Comparison of ENCODE assay signal across 8 cellular contexts in the genomic region with DNA sequence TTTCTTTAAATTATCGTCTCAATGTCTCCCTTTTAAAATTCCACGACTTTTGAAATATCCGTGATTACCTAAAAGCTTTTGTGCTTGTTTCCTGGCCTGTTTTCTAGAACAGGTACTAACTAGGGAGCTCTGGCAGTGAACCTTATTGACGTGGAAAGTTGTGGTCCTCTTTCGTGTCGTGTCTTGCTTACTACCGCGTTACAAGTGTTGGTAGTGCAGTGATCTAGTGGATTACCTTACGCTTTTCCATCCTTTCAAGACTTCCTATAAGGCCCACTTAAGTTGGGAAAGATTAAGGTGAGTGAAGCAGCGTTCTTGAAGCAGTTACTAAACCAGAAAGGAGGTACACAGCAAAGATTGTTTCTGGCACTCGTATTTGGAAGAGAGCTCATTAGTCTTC. TPM values are rescaled to one million over a fixed set of nuclear protein-coding genes. Genes with fewer than 3 reads are reported as not detected.
DNase-seq lines count a peak whose midpoint lies in the region; ATAC-seq and TF ChIP-seq lines count a peak whose summit lies in the region.

No MANE protein-coding gene starts in this region.

- H3K9me3 ChIP-seq in SK-N-SH (no peaks in the 10 kb centered on the region), neuron (ENCODE audit: low read length) (no peaks in the 10 kb centered on the region)

- H3K9ac ChIP-seq in SK-N-SH = peak overlapping the region; percentile 85

- H3K27me3 ChIP-seq in SK-N-SH (ENCODE audit: insufficient read depth) (no peaks in the 10 kb centered on the region), neuron (ENCODE audit: insufficient read depth, low read length) (no peaks in the 10 kb centered on the region)

- POLR2A ChIA-PET in SK-N-SH (lab: Yijun Ruan, JAX) = no interaction called here

- WGBS in SK-N-SH (ENCODE audit: low lambda C conversion rate) = 10% methylated on average over 11 of the region's 11 CpGs

- no peak for TF ChIP-seq EP300 in SK-N-SH (IDR thresholded peaks at IDR 0.05; ENCODE audit: borderline replicate concordance in 1 of 2, low read depth in 1 of 2, low read length in 1 of 2)

- peaks cover 57% of the 10 kb centered on the region for H4K20me1 ChIP-seq in SK-N-SH (ENCODE audit: insufficient read depth)

- no peaks in the 10 kb centered on the region for H3K9me2 ChIP-seq in SK-N-SH

- DNase-seq in SK-N-SH (no peak), RKO (ENCODE audit: low spot score) (peak; percentile 43), epithelial cell of esophagus (ENCODE audit: low read depth) (peak; percentile 38), KG1 (lab: John Stamatoyannopoulos, UW) (no peak), C1 segment of cervical spinal cord (lab: John Stamatoyannopoulos, UW) (no peak), NCI-H2081 treated with DMSO at 0.1 percent for 48 hours (lab: John Stamatoyannopoulos, UW) (no peak)

- CTCF ChIA-PET in SK-N-SH (lab: Yijun Ruan, JAX) = interaction anchor here (1.6 to 8.8 kb wide), 3 partner anchors 19 to 100 kb away, joined by 4 to 53 read pairs (median 5); no protein-coding TSS in a partner anchor

- H3K4me2 ChIP-seq in SK-N-SH = peak overlapping the region; percentile 87

- ATAC-seq in SK-N-SH treated with all-trans-retinoic acid at 6 μM for 48 hours = no peak

- peaks cover 50% of the 10 kb centered on the region for H3K79me2 ChIP-seq in SK-N-SH (ENCODE audit: insufficient read depth)

- peak overlapping the region; percentile 85 to 89 for H3K27ac ChIP-seq in SK-N-SH (ENCODE audit: low read depth in 2 of 2, low read length in 1 of 2)

- no peak for TF ChIP-seq RAD21 in SK-N-SH (IDR thresholded peaks at IDR 0.05; ENCODE audit: low read length)

- no peak overlapping the region for H2AFZ ChIP-seq in SK-N-SH (ENCODE audit: low read depth)
- H2AFZ ChIP-seq in neuron (ENCODE audit: low read depth, low read length) = no peak overlapping the region

- H3K4me3 ChIP-seq in SK-N-SH (ENCODE audit: low read depth in 2 of 2, low read length in 1 of 2) (peak overlapping the region; percentile 79 to 93), epithelial cell of esophagus (ENCODE audit: low read length) (peak overlapping the region; percentile 96), neuron (ENCODE audit: low read length) (peak overlapping the region; percentile 94)

- TF ChIP-seq CTCF in SK-N-SH (IDR thresholded peaks at IDR 0.05) (no peak), epithelial cell of esophagus (IDR thresholded peaks at IDR 0.05; ENCODE audit: insufficient read depth, low read depth, low read length, missing control alignments) (no peak)

- H3F3A ChIP-seq in SK-N-SH (replicated peaks; ENCODE audit: insufficient read depth) = peaks cover 15% of the 10 kb centered on the region

- H3K36me3 ChIP-seq in SK-N-SH (replicated peaks in 1 of 2; ENCODE audit: control insufficient read depth in 1 of 2, insufficient read depth in 2 of 2, low read length in 1 of 2) (peaks cover 22 to 35% of the 10 kb centered on the region in 2 experiments), neuron (ENCODE audit: insufficient read depth, low read length) (peaks cover 29% of the 10 kb centered on the region)

- peaks cover 4 to 18% of the 10 kb centered on the region in 2 experiments; a peak in 2 of 4 replicates for H3K4me1 ChIP-seq in SK-N-SH (ENCODE audit: control insufficient read depth in 1 of 2, insufficient read depth in 2 of 2, low read depth in 1 of 2, low read length in 1 of 2)
- peaks cover 21% of the 10 kb centered on the region for H3K4me1 ChIP-seq in neuron (ENCODE audit: insufficient read depth, low read length)

TF ChIP-seq in SK-N-SH, 30 proteins besides CTCF, POLR2A, EP300 and RAD21 (continues in another document):
- TF ChIP-seq EZH2phosphoT487 (IDR thresholded peaks at IDR 0.05; ENCODE audit: borderline replicate concordance, low read depth) (no peak), SIN3A (IDR thresholded peaks at IDR 0.05; ENCODE audit: borderline replicate concordance, low read depth, low read length) (no peak), NRF1 (IDR thresholded peaks at IDR 0.05; ENCODE audit: low read depth, low read length) (no peak)
- TF ChIP-seq, protein P1, sequence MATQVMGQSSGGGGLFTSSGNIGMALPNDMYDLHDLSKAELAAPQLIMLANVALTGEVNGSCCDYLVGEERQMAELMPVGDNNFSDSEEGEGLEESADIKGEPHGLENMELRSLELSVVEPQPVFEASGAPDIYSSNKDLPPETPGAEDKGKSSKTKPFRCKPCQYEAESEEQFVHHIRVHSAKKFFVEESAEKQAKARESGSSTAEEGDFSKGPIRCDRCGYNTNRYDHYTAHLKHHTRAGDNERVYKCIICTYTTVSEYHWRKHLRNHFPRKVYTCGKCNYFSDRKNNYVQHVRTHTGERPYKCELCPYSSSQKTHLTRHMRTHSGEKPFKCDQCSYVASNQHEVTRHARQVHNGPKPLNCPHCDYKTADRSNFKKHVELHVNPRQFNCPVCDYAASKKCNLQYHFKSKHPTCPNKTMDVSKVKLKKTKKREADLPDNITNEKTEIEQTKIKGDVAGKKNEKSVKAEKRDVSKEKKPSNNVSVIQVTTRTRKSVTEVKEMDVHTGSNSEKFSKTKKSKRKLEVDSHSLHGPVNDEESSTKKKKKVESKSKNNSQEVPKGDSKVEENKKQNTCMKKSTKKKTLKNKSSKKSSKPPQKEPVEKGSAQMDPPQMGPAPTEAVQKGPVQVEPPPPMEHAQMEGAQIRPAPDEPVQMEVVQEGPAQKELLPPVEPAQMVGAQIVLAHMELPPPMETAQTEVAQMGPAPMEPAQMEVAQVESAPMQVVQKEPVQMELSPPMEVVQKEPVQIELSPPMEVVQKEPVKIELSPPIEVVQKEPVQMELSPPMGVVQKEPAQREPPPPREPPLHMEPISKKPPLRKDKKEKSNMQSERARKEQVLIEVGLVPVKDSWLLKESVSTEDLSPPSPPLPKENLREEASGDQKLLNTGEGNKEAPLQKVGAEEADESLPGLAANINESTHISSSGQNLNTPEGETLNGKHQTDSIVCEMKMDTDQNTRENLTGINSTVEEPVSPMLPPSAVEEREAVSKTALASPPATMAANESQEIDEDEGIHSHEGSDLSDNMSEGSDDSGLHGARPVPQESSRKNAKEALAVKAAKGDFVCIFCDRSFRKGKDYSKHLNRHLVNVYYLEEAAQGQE (IDR thresholded peaks at IDR 0.05; ENCODE audit: low read depth, low read length) = no peak
- TF ChIP-seq, protein P2, sequence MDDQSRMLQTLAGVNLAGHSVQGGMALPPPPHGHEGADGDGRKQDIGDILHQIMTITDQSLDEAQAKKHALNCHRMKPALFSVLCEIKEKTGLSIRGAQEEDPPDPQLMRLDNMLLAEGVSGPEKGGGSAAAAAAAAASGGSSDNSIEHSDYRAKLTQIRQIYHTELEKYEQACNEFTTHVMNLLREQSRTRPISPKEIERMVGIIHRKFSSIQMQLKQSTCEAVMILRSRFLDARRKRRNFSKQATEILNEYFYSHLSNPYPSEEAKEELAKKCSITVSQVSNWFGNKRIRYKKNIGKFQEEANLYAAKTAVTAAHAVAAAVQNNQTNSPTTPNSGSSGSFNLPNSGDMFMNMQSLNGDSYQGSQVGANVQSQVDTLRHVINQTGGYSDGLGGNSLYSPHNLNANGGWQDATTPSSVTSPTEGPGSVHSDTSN (IDR thresholded peaks at IDR 0.05) = no peak

TF ChIP-seq in SK-N-SH treated with all-trans-retinoic acid at 6 μM for 48 hours, 23 proteins besides CTCF, POLR2A, EP300 and RAD21 (continues in another document):
- TF ChIP-seq, protein P3, sequence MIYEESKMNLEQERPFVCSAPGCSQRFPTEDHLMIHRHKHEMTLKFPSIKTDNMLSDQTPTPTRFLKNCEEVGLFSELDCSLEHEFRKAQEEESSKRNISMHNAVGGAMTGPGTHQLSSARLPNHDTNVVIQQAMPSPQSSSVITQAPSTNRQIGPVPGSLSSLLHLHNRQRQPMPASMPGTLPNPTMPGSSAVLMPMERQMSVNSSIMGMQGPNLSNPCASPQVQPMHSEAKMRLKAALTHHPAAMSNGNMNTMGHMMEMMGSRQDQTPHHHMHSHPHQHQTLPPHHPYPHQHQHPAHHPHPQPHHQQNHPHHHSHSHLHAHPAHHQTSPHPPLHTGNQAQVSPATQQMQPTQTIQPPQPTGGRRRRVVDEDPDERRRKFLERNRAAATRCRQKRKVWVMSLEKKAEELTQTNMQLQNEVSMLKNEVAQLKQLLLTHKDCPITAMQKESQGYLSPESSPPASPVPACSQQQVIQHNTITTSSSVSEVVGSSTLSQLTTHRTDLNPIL (CRISPR knock-in tag; IDR thresholded peaks at IDR 0.05; ENCODE audit: low read depth) = no peak
- TF ChIP-seq TCF4 (CRISPR knock-in tag; IDR thresholded peaks at IDR 0.05; ENCODE audit: borderline replicate concordance) = no peak
- TF ChIP-seq ARNTL (CRISPR knock-in tag; IDR thresholded peaks at IDR 0.05; ENCODE audit: borderline replicate concordance, low read depth) = no peak
- no peak for TF ChIP-seq GLIS3 (CRISPR knock-in tag; IDR thresholded peaks at IDR 0.05)
- TF ChIP-seq, protein P4, sequence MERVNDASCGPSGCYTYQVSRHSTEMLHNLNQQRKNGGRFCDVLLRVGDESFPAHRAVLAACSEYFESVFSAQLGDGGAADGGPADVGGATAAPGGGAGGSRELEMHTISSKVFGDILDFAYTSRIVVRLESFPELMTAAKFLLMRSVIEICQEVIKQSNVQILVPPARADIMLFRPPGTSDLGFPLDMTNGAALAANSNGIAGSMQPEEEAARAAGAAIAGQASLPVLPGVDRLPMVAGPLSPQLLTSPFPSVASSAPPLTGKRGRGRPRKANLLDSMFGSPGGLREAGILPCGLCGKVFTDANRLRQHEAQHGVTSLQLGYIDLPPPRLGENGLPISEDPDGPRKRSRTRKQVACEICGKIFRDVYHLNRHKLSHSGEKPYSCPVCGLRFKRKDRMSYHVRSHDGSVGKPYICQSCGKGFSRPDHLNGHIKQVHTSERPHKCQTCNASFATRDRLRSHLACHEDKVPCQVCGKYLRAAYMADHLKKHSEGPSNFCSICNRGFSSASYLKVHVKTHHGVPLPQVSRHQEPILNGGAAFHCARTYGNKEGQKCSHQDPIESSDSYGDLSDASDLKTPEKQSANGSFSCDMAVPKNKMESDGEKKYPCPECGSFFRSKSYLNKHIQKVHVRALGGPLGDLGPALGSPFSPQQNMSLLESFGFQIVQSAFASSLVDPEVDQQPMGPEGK (CRISPR knock-in tag; IDR thresholded peaks at IDR 0.05; ENCODE audit: borderline replicate concordance) = no peak
- no peak for TF ChIP-seq OSR1 (CRISPR knock-in tag; IDR thresholded peaks at IDR 0.05)
- no peak for TF ChIP-seq ESRRG (CRISPR knock-in tag; IDR thresholded peaks at IDR 0.05)

RNA-seq across cellular contexts. Expression of a gene that starts 1.9 kb away (rescaled TPM):
- 6.7 and 7.8 TPM in 2 replicates for polyA plus RNA-seq in SK-N-SH (2012; rRNA removed)
- polyA plus RNA-seq in SK-N-SH (2012; cell fraction: cytosol; rRNA removed) = 9.5 and 14.6 TPM in 2 replicates
- 9.7 and 13.5 TPM in 2 replicates for polyA plus RNA-seq in SK-N-SH (2012; cell fraction: nucleus; rRNA removed)

RNA-seq across cellular contexts. Expression of a gene that starts 35.4 kb away (rescaled TPM):
- 1.1 TPM in 2 replicates for polyA plus RNA-seq in SK-N-SH (2012; rRNA removed)
- 1.4 and 1.7 TPM in 2 replicates for polyA plus RNA-seq in SK-N-SH (2012; cell fraction: cytosol; rRNA removed)
- polyA plus RNA-seq in SK-N-SH (2012; cell fraction: nucleus; rRNA removed) = 0.56 and 1.1 TPM in 2 replicates

Comparison
In these comparisons a context has a peak if more than half of its experiments do, and no peak if none do; other contexts are left out.
1. DNase-seq: peak in RKO (single experiment) and epithelial cell of esophagus (single experiment); none in SK-N-SH (single experiment), KG1 (single experiment), C1 segment of cervical spinal cord (0 of 14) and NCI-H2081 treated with DMSO at 0.1 percent for 48 hours (single experiment).
2. Peak in every context shown above with its lines, with median percentiles within 50 percentile points of each other: H3K4me3 ChIP-seq.